Comparison of ENCODE assay signal across 8 cellular contexts in genomic region chrX:140664939-140665338, GRCh38. TPM values are rescaled to one million over a fixed set of nuclear protein-coding genes. Genes with fewer than 3 reads are reported as not detected.
A peak's percentile ranks its signal among the peaks of the same experiment; 100 is the strongest.
DNase-seq lines count a peak whose midpoint lies in the region; ATAC-seq and TF ChIP-seq lines count a peak whose summit lies in the region.

No MANE protein-coding gene starts in this region.

- POLR2A ChIA-PET in WTC11 (lab: Charles Lee) = no interaction called here

- no peak overlapping the region for H3K27ac Mint-ChIP-seq in WTC11

- H3K36me3 ChIP-seq in right lobe of liver (no peaks in the 10 kb centered on the region), thyroid gland (no peaks in the 10 kb centered on the region)

- H3K9me3 ChIP-seq in right lobe of liver (no peaks in the 10 kb centered on the region), thyroid gland (no peaks in the 10 kb centered on the region)

- no peaks in the 10 kb centered on the region; the same call in 1 of the 2 replicates for H3K27me3 Mint-ChIP-seq in WTC11 (ENCODE audit: low read depth)

- peaks cover 12% of the 10 kb centered on the region for H3K4me1 Mint-ChIP-seq in WTC11

- CTCF ChIA-PET in WTC11 (lab: Charles Lee) = interaction anchor here (0.6 to 2.0 kb wide), 4 partner anchors 92 to 157 kb away, joined by 3 to 9 read pairs (median 6); no protein-coding TSS in a partner anchor

- H3K4me3 ChIP-seq in right lobe of liver (no peak overlapping the region), thyroid gland (replicated peaks in 1 of 3) (no peak overlapping the region)

- H3K27me3 ChIP-seq in right lobe of liver (peaks cover 0 to 18% of the 10 kb centered on the region in 2 donors), thyroid gland (peaks cover 3% of the 10 kb centered on the region)

- H3K4me3 Mint-ChIP-seq in WTC11 = no peak overlapping the region

- no peaks in the 10 kb centered on the region for H3K36me3 Mint-ChIP-seq in WTC11

- 13% methylated on average over 3 of the region's 3 CpGs for WGBS in right lobe of liver (ENCODE audit: insufficient coverage, low coverage, low lambda C conversion rate, missing lambda C conversion rate)
- 39 to 49% methylated on average over 3 of the region's 3 CpGs for WGBS in thyroid gland, 2 donors

- TF ChIP-seq POLR2A in right lobe of liver (IDR thresholded peaks at IDR 0.05) (no peak), thyroid gland (IDR thresholded peaks at IDR 0.05) (no peak)

- 0 out of 2 replicates have a peak, but pooled peaks have one; percentile 22 for TF ChIP-seq CTCF in WTC11 (IDR thresholded peaks at IDR 0.05)
- peak; percentile 44 to 52 (median 46) for TF ChIP-seq CTCF in right lobe of liver (IDR thresholded peaks at IDR 0.05)
- TF ChIP-seq CTCF in thyroid gland (IDR thresholded peaks at IDR 0.05) = peak in 3 of 6 experiments; percentile 34 to 54 (median 52)

- DNase-seq in Daoy (ENCODE audit: low read depth) (peak; percentile 4), HS-5 (ENCODE audit: low read depth) (peak; percentile 5), WTC11 (ENCODE audit: low spot score) (no peak), right lobe of liver (no peak), thyroid gland (no peak)
- DNase-seq in activated CD8-positive, alpha-beta memory T cell treated with anti-CD3 and anti-CD28 coated beads for 24 hours = no peak
- DNase-seq in activated naive CD4-positive, alpha-beta T cell treated with anti-CD3 and anti-CD28 coated beads, Interleukin-2, amount 50 U/mL, for 16 hours = no peak

- H3K27ac ChIP-seq in right lobe of liver (no peak overlapping the region), thyroid gland (no peak overlapping the region)

- intact Hi-C loops in right lobe of liver (cut with DNase I) (loop anchor here in 1 of 2 donors (10.0 kb wide), 1 partner anchor 540 kb away; no protein-coding TSS in a partner anchor), thyroid gland (cut with DNase I) (loop anchor here (5.0 to 10.0 kb wide), 2 partner anchors 93 to 610 kb away; no protein-coding TSS in a partner anchor)

- H3K9me3 Mint-ChIP-seq in WTC11 = no peaks in the 10 kb centered on the region

- no peaks in the 10 kb centered on the region for H3K4me1 ChIP-seq in right lobe of liver
- no peaks in the 10 kb centered on the region for H3K4me1 ChIP-seq in thyroid gland

- ATAC-seq in WTC11 = no peak
- peak in 3 of 4 donors; percentile 69 to 75 (median 69) for ATAC-seq in right lobe of liver
- no peak for ATAC-seq in GM19324 (IDR thresholded peaks at IDR 0.05; ENCODE audit: low FRiP score, unreplicated experiment)

TF ChIP-seq in WTC11, 78 proteins besides CTCF, POLR2A, EP300 and RAD21:
- no peak for TF ChIP-seq ZNF317 (CRISPR knock-in tag; IDR thresholded peaks at IDR 0.05; ENCODE audit: borderline replicate concordance, low read depth)
- no peak for TF ChIP-seq GTF2I (CRISPR knock-in tag; conservative IDR thresholded peaks at IDR 0.05)
- no peak for TF ChIP-seq KAT7 (CRISPR knock-in tag; IDR thresholded peaks at IDR 0.05; ENCODE audit: borderline replicate concordance)
- no peak for TF ChIP-seq ELF4 (CRISPR knock-in tag; IDR thresholded peaks at IDR 0.05; ENCODE audit: low read depth)
- TF ChIP-seq FOXJ3 (CRISPR knock-in tag; IDR thresholded peaks at IDR 0.05; ENCODE audit: borderline replicate concordance) = no peak
- TF ChIP-seq NFYB (CRISPR knock-in tag; conservative IDR thresholded peaks at IDR 0.05; ENCODE audit: low read depth) = no peak
- no peak for TF ChIP-seq MXD4 (CRISPR knock-in tag; IDR thresholded peaks at IDR 0.05; ENCODE audit: borderline replicate concordance)
- TF ChIP-seq TCF7 (CRISPR knock-in tag; IDR thresholded peaks at IDR 0.05; ENCODE audit: low read depth) = no peak
- no peak for TF ChIP-seq NR3C1 (CRISPR knock-in tag; conservative IDR thresholded peaks at IDR 0.05; ENCODE audit: low read depth)
- TF ChIP-seq MYBL2 (CRISPR knock-in tag; IDR thresholded peaks at IDR 0.05) = no peak
- TF ChIP-seq NR2C2 (CRISPR knock-in tag; IDR thresholded peaks at IDR 0.05) = no peak
- TF ChIP-seq TEAD4 (CRISPR knock-in tag; IDR thresholded peaks at IDR 0.05) = no peak
- TF ChIP-seq, protein P1, sequence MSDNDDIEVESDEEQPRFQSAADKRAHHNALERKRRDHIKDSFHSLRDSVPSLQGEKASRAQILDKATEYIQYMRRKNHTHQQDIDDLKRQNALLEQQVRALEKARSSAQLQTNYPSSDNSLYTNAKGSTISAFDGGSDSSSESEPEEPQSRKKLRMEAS (CRISPR knock-in tag; IDR thresholded peaks at IDR 0.05) = no peak
- TF ChIP-seq, protein P2, sequence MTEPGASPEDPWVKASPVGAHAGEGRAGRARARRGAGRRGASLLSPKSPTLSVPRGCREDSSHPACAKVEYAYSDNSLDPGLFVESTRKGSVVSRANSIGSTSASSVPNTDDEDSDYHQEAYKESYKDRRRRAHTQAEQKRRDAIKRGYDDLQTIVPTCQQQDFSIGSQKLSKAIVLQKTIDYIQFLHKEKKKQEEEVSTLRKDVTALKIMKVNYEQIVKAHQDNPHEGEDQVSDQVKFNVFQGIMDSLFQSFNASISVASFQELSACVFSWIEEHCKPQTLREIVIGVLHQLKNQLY (CRISPR knock-in tag; IDR thresholded peaks at IDR 0.05) = no peak
- TF ChIP-seq TP53 (CRISPR knock-in tag; IDR thresholded peaks at IDR 0.05) = no peak
- no peak for TF ChIP-seq PRRX2 (CRISPR knock-in tag; IDR thresholded peaks at IDR 0.05)
- TF ChIP-seq, protein P3, sequence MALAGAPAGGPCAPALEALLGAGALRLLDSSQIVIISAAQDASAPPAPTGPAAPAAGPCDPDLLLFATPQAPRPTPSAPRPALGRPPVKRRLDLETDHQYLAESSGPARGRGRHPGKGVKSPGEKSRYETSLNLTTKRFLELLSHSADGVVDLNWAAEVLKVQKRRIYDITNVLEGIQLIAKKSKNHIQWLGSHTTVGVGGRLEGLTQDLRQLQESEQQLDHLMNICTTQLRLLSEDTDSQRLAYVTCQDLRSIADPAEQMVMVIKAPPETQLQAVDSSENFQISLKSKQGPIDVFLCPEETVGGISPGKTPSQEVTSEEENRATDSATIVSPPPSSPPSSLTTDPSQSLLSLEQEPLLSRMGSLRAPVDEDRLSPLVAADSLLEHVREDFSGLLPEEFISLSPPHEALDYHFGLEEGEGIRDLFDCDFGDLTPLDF (CRISPR knock-in tag; IDR thresholded peaks at IDR 0.05) = no peak

RNA-seq across cellular contexts. Expression of gene LINC00632, which starts 44.6 kb away (rescaled TPM):
- 0.06 and 0.17 TPM in 2 replicates for total RNA-seq in Daoy (2014; rRNA removed; shearing (Covaris generic))
- 29.7 to 43.6 TPM (median 42.0 TPM) in 3 replicates for total RNA-seq in WTC11 (2021)
- 1 to 10 TPM; 1.5 to 2.6 (median 2.1) TPM for total RNA-seq in right lobe of liver
- total RNA-seq in thyroid gland = 10 to 100 TPM; 16.7 to 74.6 (median 32.6) TPM

Comparison
In these comparisons a context has a peak if more than half of its experiments do, and no peak if none do; other contexts are left out.
1. DNase-seq: peak in Daoy (single experiment) and HS-5 (single experiment); none in WTC11 (single experiment), right lobe of liver (0 of 3), activated CD8-positive, alpha-beta memory T cell treated with anti-CD3 and anti-CD28 coated beads for 24 hours (single experiment), activated naive CD4-positive, alpha-beta T cell treated with anti-CD3 and anti-CD28 coated beads, Interleukin-2, amount 50 U/mL, for 16 hours (single experiment) and thyroid gland (0 of 2).
2. ATAC-seq: peak in right lobe of liver (3 of 4); none in WTC11 (single experiment) and GM19324 (single experiment).